ENCODE assay signal across 5 cellular contexts in the genomic region with DNA sequence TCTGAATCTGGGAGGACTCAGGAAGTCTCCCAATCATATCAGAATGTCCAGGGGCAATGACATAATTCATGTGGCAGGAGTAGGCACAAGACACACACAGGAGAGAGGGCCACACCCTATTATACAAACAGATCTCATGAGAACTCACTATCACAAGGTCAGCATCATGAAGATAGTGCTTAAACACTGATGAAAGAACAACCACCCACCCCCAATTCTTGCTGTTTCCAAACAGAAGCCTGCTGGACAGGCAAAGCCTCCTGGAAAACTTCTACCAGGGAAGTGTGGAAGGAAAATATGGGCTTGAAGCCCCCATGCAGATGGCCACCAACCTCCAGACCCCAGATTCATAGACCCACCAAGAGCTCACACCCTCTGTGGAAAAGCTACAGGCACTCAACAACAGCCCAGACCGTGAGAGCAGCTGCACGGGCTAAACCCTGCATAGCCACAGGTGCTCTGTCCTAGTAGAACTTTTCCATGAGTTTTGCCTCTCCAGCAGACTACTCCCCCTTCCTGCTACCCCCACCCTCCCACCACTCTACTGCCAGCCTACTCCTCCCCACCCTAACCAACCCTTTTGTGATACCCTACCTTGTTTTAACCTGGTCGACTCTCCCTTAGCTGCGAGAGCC.
DNase-seq lines count a peak whose midpoint lies in the region; ATAC-seq, FAIRE-seq and TF ChIP-seq lines count a peak whose summit lies in the region.
"Not testable (repeated sequence)": the region's sequence is repeated elsewhere in the genome, so short reads cannot be mapped to it uniquely, and the experiment has no call there.

No MANE protein-coding gene starts in this region.

- H3K4me2 ChIP-seq in A549: peak overlapping the region; percentile 57; the same call in 1 of the 3 replicates
- H3K4me2 ChIP-seq in DND-41 (ENCODE audit: insufficient read depth, low read length); osteoblast (ENCODE audit: insufficient read depth, low read length): not testable (repeated sequence)

- not testable (repeated sequence) for TF ChIP-seq EP300 in A549 (IDR thresholded peaks at IDR 0.05); esophagus muscularis mucosa (IDR thresholded peaks at IDR 0.05)

- ATAC-seq in A549 (peak in 1 of 2 experiments; percentile 71; a peak in 2 of 6 replicates), DND-41 (ENCODE audit: insufficient read depth, low read depth) (peak; percentile 37; the same call in 1 of the 3 replicates)

- H3K9me3 ChIP-seq in A549; DND-41 (ENCODE audit: insufficient read depth, low read length, severe bottlenecking); esophagus muscularis mucosa; osteoblast (ENCODE audit: low read depth, low read length): not testable (repeated sequence)

- peak overlapping the region in 1 of 2 experiments; percentile 40; a peak in 2 of 6 replicates for H3K27ac ChIP-seq in A549
- H3K27ac ChIP-seq in DND-41 (ENCODE audit: low read length); epithelial cell of prostate; esophagus muscularis mucosa (replicated peaks in 1 of 4); osteoblast (ENCODE audit: low read depth, low read length): not testable (repeated sequence)

- not testable (repeated sequence) for H3K27me3 ChIP-seq in DND-41 (ENCODE audit: insufficient read depth, low read length, poor library complexity); esophagus muscularis mucosa; osteoblast (ENCODE audit: insufficient read depth, low read length)

- 19% methylated on average over 4 of the region's 4 CpGs for WGBS in A549 (ENCODE audit: missing lambda C conversion rate)
- 90% methylated on average over 4 of the region's 4 CpGs for WGBS in esophagus muscularis mucosa

- intact Hi-C loops in esophagus muscularis mucosa (cut with DNase I): not testable (repeated sequence)

- not testable (repeated sequence) for H3K79me2 ChIP-seq in DND-41 (ENCODE audit: insufficient read depth, low read length); osteoblast (ENCODE audit: insufficient read depth, low read length)

- not testable (repeated sequence) for H4K20me1 ChIP-seq in DND-41 (ENCODE audit: insufficient read depth, low read length); osteoblast (ENCODE audit: insufficient read depth, low read length)

- POLR2A ChIA-PET in A549 (lab: Yijun Ruan, JAX): not testable (repeated sequence)

- not testable (repeated sequence) for H3K4me1 ChIP-seq in A549; esophagus muscularis mucosa; osteoblast (ENCODE audit: insufficient read depth, low read length)
- peaks cover 14% of the 10 kb centered on the region; the same call in 1 of the 2 replicates for H3K4me1 ChIP-seq in DND-41 (ENCODE audit: insufficient read depth, low read length)

- TF ChIP-seq POLR2A in A549 (IDR thresholded peaks at IDR 0.05; ENCODE audit: low read length); esophagus muscularis mucosa (IDR thresholded peaks at IDR 0.05; ENCODE audit: low read depth): not testable (repeated sequence)

- DNase-seq in A549 (ENCODE audit: low read depth in 1 of 2, low spot score in 1 of 2) (peak; percentile 7 to 61), epithelial cell of prostate (ENCODE audit: low read depth, low spot score) (peak; percentile 10), esophagus muscularis mucosa (ENCODE audit: extremely low spot score) (peak; percentile 50), osteoblast (ENCODE audit: insufficient read length, low spot score, missing footprints) (peak; percentile 47)
- not testable (repeated sequence) for DNase-seq in DND-41

- not testable (repeated sequence) for TF ChIP-seq RAD21 in A549 (conservative IDR thresholded peaks at IDR 0.05 in 1 of 2, IDR thresholded peaks at IDR 0.05 in 1 of 2)

- H3K4me3 ChIP-seq in A549; DND-41 (ENCODE audit: low read depth in 1 of 2, low read length in 2 of 2); esophagus muscularis mucosa; osteoblast (ENCODE audit: insufficient read depth, low read length): not testable (repeated sequence)

- not testable (repeated sequence) for H2AFZ ChIP-seq in DND-41 (ENCODE audit: low read depth, low read length); osteoblast (ENCODE audit: low read length)

- not testable (repeated sequence) for H3K36me3 ChIP-seq in DND-41 (ENCODE audit: insufficient read depth, low read length); esophagus muscularis mucosa; osteoblast (ENCODE audit: insufficient read depth, low read length)

- H3K9ac ChIP-seq in DND-41 (ENCODE audit: low read depth, low read length): not testable (repeated sequence)

- CTCF ChIA-PET in A549 (lab: Yijun Ruan, JAX): not testable (repeated sequence)

- FAIRE-seq in A549 (lab: Jason Lieb, UNC): not testable (repeated sequence)

- TF ChIP-seq CTCF in A549 (IDR thresholded peaks at IDR 0.05); DND-41 (IDR thresholded peaks at IDR 0.05; ENCODE audit: borderline replicate concordance, extremely low read depth, low read length, poor library complexity, severe bottlenecking); esophagus muscularis mucosa (IDR thresholded peaks at IDR 0.05); osteoblast (IDR thresholded peaks at IDR 0.05; ENCODE audit: extremely low read depth, low read depth, low read length): not testable (repeated sequence)
